ENCODE assay signal across 11 cellular contexts in the genomic region with DNA sequence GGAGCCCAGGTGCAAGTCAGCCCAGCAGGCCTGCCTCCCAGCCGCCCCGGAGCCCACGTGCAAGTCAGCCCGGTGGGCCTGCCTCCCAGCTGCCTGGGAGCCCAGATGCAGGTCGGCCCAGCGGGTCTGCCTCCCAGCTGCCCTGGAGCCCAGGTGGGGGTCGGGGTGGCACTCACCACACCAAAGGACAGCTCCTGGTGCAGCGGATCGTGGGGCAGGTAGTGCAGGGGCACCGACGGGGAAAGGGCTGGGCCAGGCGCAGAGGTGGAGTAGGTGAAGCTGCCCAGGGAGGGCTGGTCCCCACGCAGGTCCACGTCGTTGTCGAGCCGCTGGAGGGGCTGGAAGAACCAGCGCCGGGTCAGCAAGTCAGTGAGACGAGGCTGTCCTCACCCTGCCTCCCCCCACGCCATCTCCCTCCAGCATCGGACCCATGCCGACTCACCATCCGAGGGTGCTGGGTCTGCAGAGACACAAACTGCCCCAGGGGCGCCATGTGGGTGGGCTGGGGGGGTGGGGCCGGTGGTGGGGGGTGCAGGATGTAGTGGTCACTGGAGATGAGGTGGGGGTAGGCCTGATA. TPM values are rescaled to one million over a fixed set of nuclear protein-coding genes. Genes with fewer than 3 reads are reported as not detected.
DNase-seq lines count a peak whose midpoint lies in the region; ATAC-seq and TF ChIP-seq lines count a peak whose summit lies in the region.
"Had no signal": no experiment of that assay in that cellular context is flagged by ENCODE, and none has a peak within 500 bp of the region (broad histone marks: within the 10 kb centered on the region; RNA-seq: fewer than 3 reads in every experiment).

No MANE protein-coding gene starts in this region.

- peak overlapping the region; percentile 82 for H3K4me3 Mint-ChIP-seq in activated naive CD4-positive, alpha-beta T cell treated with anti-CD3 and anti-CD28 coated beads, Interleukin-2, amount 10 ng/mL, durations not matched to agents 7 days and 5 days
- H3K4me3 Mint-ChIP-seq in activated CD8-positive, alpha-beta T cell treated with anti-CD3 and anti-CD28 coated beads, Interleukin-2, amount 10 ng/mL, durations not matched to agents 7 days and 5 days, result peak overlapping the region; percentile 89
- H3K4me3 Mint-ChIP-seq in memory B cell, result peak overlapping the region; percentile 30

- no peak for TF ChIP-seq EP300 in transverse colon (IDR thresholded peaks at IDR 0.05; ENCODE audit: low read depth)

- CTCF ChIA-PET in activated naive CD4-positive, alpha-beta T cell treated with anti-CD3 and anti-CD28 coated beads, Interleukin-2, amount 10 ng/mL, durations not matched to agents 7 days and 5 days (lab: Charles Lee), result interaction anchor here (0.8 to 3.1 kb wide), 8 partner anchors 9 to 130 kb away, joined by 3 to 21 read pairs (median 4); no protein-coding TSS in a partner anchor
- CTCF ChIA-PET in activated CD8-positive, alpha-beta T cell treated with anti-CD3 and anti-CD28 coated beads, Interleukin-2, amount 10 ng/mL, durations not matched to agents 7 days and 5 days (lab: Charles Lee), result interaction anchor here (0.9 to 8.5 kb wide), 10 partner anchors 8 to 128 kb away, joined by 3 to 65 read pairs (median 4); partner anchors contain the start of genes CLTB and FAF2

- intact Hi-C loops in transverse colon (cut with DNase I; ENCODE audit: low total_unique reads), result no loop called here

- peak overlapping the region; percentile 0 to 53 (median 22) for H3K27ac ChIP-seq in transverse colon
- H3K27ac ChIP-seq: cardiac muscle cell, vagina had no signal

- TF ChIP-seq POLR2A in transverse colon (IDR thresholded peaks at IDR 0.05), result no peak

- no peaks in the 10 kb centered on the region for H3K27me3 ChIP-seq in transverse colon
- H3K27me3 ChIP-seq: cardiac muscle cell, vagina had no signal

- DNase-seq in activated naive CD4-positive, alpha-beta T cell treated with anti-CD3 and anti-CD28 coated beads, Interleukin-2, amount 10 ng/mL, durations not matched to agents 7 days and 5 days, result no peak
- DNase-seq in activated naive CD4-positive, alpha-beta T cell treated with anti-CD3 and anti-CD28 coated beads, Interleukin-2, amount 50 U/mL, for 72 hours (ENCODE audit: low spot score in 2 of 2), result no peak
- no peak for DNase-seq in activated CD8-positive, alpha-beta T cell treated with anti-CD3 and anti-CD28 coated beads, Interleukin-2, amount 10 ng/mL, durations not matched to agents 7 days and 5 days
- DNase-seq in memory B cell (ENCODE audit: low spot score in 2 of 2) (peak in 1 of 2 donors; percentile 46), transverse colon (no peak), 8988T (no peak), SKM-1 (lab: John Stamatoyannopoulos, UW; ENCODE audit: unreplicated experiment) (no peak)
- DNase-seq: NCI-H1105 treated with DMSO at 0.1 percent for 48 hours had no signal

- no peak overlapping the region for H3K4me3 ChIP-seq in transverse colon
- H3K4me3 ChIP-seq: cardiac muscle cell, vagina had no signal

- peaks cover 56% of the 10 kb centered on the region for H3K36me3 Mint-ChIP-seq in activated naive CD4-positive, alpha-beta T cell treated with anti-CD3 and anti-CD28 coated beads, Interleukin-2, amount 10 ng/mL, durations not matched to agents 7 days and 5 days
- H3K36me3 Mint-ChIP-seq in activated naive CD4-positive, alpha-beta T cell treated with anti-CD3 and anti-CD28 coated beads, Interleukin-2, amount 50 U/mL, for 72 hours, result peaks cover 15 to 21% of the 10 kb centered on the region in 2 donors
- peaks cover 69% of the 10 kb centered on the region for H3K36me3 Mint-ChIP-seq in activated CD8-positive, alpha-beta T cell treated with anti-CD3 and anti-CD28 coated beads, Interleukin-2, amount 10 ng/mL, durations not matched to agents 7 days and 5 days (ENCODE audit: low read depth)
- H3K36me3 Mint-ChIP-seq in memory B cell, result peaks cover 23% of the 10 kb centered on the region

- in situ Hi-C loops in transverse colon (cut with MboI; ENCODE audit: low pct_ligation_motif_present in 1 of 4, low pct_unique_long_range_greater_than_20kb in 1 of 4, low sequenced_read_pairs in 3 of 4), result no loop called here

- H3K4me1 ChIP-seq in transverse colon, result peaks cover 29 to 46% (median 31%) of the 10 kb centered on the region in 4 donors

- peak overlapping the region; percentile 88 for H3K27ac Mint-ChIP-seq in activated naive CD4-positive, alpha-beta T cell treated with anti-CD3 and anti-CD28 coated beads, Interleukin-2, amount 10 ng/mL, durations not matched to agents 7 days and 5 days
- H3K27ac Mint-ChIP-seq in activated naive CD4-positive, alpha-beta T cell treated with anti-CD3 and anti-CD28 coated beads, Interleukin-2, amount 50 U/mL, for 72 hours, result no peak overlapping the region
- peak overlapping the region; percentile 96 for H3K27ac Mint-ChIP-seq in activated CD8-positive, alpha-beta T cell treated with anti-CD3 and anti-CD28 coated beads, Interleukin-2, amount 10 ng/mL, durations not matched to agents 7 days and 5 days
- no peak overlapping the region for H3K27ac Mint-ChIP-seq in memory B cell

- H3K9me3 ChIP-seq in transverse colon, result no peaks in the 10 kb centered on the region
- H3K9me3 ChIP-seq: vagina had no signal

- no peaks in the 10 kb centered on the region for H3K9me3 Mint-ChIP-seq in activated naive CD4-positive, alpha-beta T cell treated with anti-CD3 and anti-CD28 coated beads, Interleukin-2, amount 10 ng/mL, durations not matched to agents 7 days and 5 days
- no peaks in the 10 kb centered on the region for H3K9me3 Mint-ChIP-seq in activated naive CD4-positive, alpha-beta T cell treated with anti-CD3 and anti-CD28 coated beads, Interleukin-2, amount 50 U/mL, for 72 hours
- no peaks in the 10 kb centered on the region for H3K9me3 Mint-ChIP-seq in activated CD8-positive, alpha-beta T cell treated with anti-CD3 and anti-CD28 coated beads, Interleukin-2, amount 10 ng/mL, durations not matched to agents 7 days and 5 days (ENCODE audit: insufficient read depth)
- no peaks in the 10 kb centered on the region for H3K9me3 Mint-ChIP-seq in memory B cell

- H3K4me1 Mint-ChIP-seq in activated naive CD4-positive, alpha-beta T cell treated with anti-CD3 and anti-CD28 coated beads, Interleukin-2, amount 10 ng/mL, durations not matched to agents 7 days and 5 days, result peaks cover 65% of the 10 kb centered on the region
- H3K4me1 Mint-ChIP-seq in activated CD8-positive, alpha-beta T cell treated with anti-CD3 and anti-CD28 coated beads, Interleukin-2, amount 10 ng/mL, durations not matched to agents 7 days and 5 days (ENCODE audit: low read depth), result peaks cover 67% of the 10 kb centered on the region
- H3K4me1 Mint-ChIP-seq in memory B cell, result peaks cover 47% of the 10 kb centered on the region

- no peaks in the 10 kb centered on the region for H3K27me3 Mint-ChIP-seq in activated naive CD4-positive, alpha-beta T cell treated with anti-CD3 and anti-CD28 coated beads, Interleukin-2, amount 10 ng/mL, durations not matched to agents 7 days and 5 days
- no peaks in the 10 kb centered on the region for H3K27me3 Mint-ChIP-seq in activated CD8-positive, alpha-beta T cell treated with anti-CD3 and anti-CD28 coated beads, Interleukin-2, amount 10 ng/mL, durations not matched to agents 7 days and 5 days (ENCODE audit: low read depth)
- no peaks in the 10 kb centered on the region for H3K27me3 Mint-ChIP-seq in memory B cell

- no peak for ATAC-seq in activated naive CD4-positive, alpha-beta T cell treated with anti-CD3 and anti-CD28 coated beads, Interleukin-2, amount 50 U/mL, for 72 hours
- ATAC-seq in activated CD8-positive, alpha-beta T cell treated with anti-CD3 and anti-CD28 coated beads, Interleukin-2, amount 10 ng/mL, durations not matched to agents 7 days and 5 days, result no peak
- ATAC-seq in memory B cell (ENCODE audit: low read depth) (no peak), GM21723 (IDR thresholded peaks at IDR 0.05; ENCODE audit: unreplicated experiment) (no peak)

- POLR2A ChIA-PET in activated CD8-positive, alpha-beta T cell treated with anti-CD3 and anti-CD28 coated beads, Interleukin-2, amount 10 ng/mL, durations not matched to agents 7 days and 5 days (lab: Charles Lee), result interaction anchor here (0.8 to 3.9 kb wide), 7 partner anchors 7 to 141 kb away, joined by 3 to 34 read pairs (median 4); partner anchors contain the start of genes CLTB and FAF2

- 81% methylated on average over 24 of the region's 26 CpGs; no CpG with 5 or more reads in 1 of the 2 donors for WGBS in transverse colon (ENCODE audit: low coverage in 1 of 2), 2 donors

- no peak for TF ChIP-seq CTCF in transverse colon (IDR thresholded peaks at IDR 0.05)

- peaks cover 0 to 24% (median 7%) of the 10 kb centered on the region in 4 donors for H3K36me3 ChIP-seq in transverse colon

RNA-seq across cellular contexts. Expression of gene RNF44, which starts 6.7 kb away (rescaled TPM):
- 100 to 1,000 TPM in 1 of 2 donors, 10 to 100 TPM in 1; 83.5 to 136 TPM for total RNA-seq in activated naive CD4-positive, alpha-beta T cell treated with anti-CD3 and anti-CD28 coated beads, Interleukin-2, amount 50 U/mL, for 72 hours
- 10 to 100 TPM; 88.3 to 92.7 TPM for total RNA-seq in activated CD8-positive, alpha-beta T cell treated with anti-CD3 and anti-CD28 coated beads, Interleukin-2, amount 10 ng/mL, durations not matched to agents 7 days and 5 days
- 10 to 100 TPM; 43.8 to 65.6 (median 54.8) TPM for total RNA-seq in transverse colon

RNA-seq across cellular contexts. Expression of gene CDHR2, which starts 18.6 kb away (rescaled TPM):
- total RNA-seq in activated naive CD4-positive, alpha-beta T cell treated with anti-CD3 and anti-CD28 coated beads, Interleukin-2, amount 50 U/mL, for 72 hours, result under 1 TPM; 0.05 to 0.54 TPM
- total RNA-seq in activated CD8-positive, alpha-beta T cell treated with anti-CD3 and anti-CD28 coated beads, Interleukin-2, amount 10 ng/mL, durations not matched to agents 7 days and 5 days, result 1 to 10 TPM; 2.1 to 2.2 TPM
- total RNA-seq in transverse colon, result 100 to 1,000 TPM in 2 of 4 donors, 10 to 100 TPM in 2; 15.5 to 257 (median 104) TPM
- total RNA-seq: vagina had no signal

Comparison
In these comparisons a context has a peak if more than half of its experiments do, and no peak if none do; other contexts are left out.
1. H3K27ac Mint-ChIP-seq: peak in activated naive CD4-positive, alpha-beta T cell treated with anti-CD3 and anti-CD28 coated beads, Interleukin-2, amount 10 ng/mL, durations not matched to agents 7 days and 5 days (single experiment) and activated CD8-positive, alpha-beta T cell treated with anti-CD3 and anti-CD28 coated beads, Interleukin-2, amount 10 ng/mL, durations not matched to agents 7 days and 5 days (single experiment); none in activated naive CD4-positive, alpha-beta T cell treated with anti-CD3 and anti-CD28 coated beads, Interleukin-2, amount 50 U/mL, for 72 hours (0 of 2) and memory B cell (single experiment).
2. H3K4me3 Mint-ChIP-seq: peak in every context shown above with its lines; median percentile 89 in activated CD8-positive, alpha-beta T cell treated with anti-CD3 and anti-CD28 coated beads, Interleukin-2, amount 10 ng/mL, durations not matched to agents 7 days and 5 days; 82 in activated naive CD4-positive, alpha-beta T cell treated with anti-CD3 and anti-CD28 coated beads, Interleukin-2, amount 10 ng/mL, durations not matched to agents 7 days and 5 days; 30 in memory B cell.
3. RNA of gene CDHR2, which starts 18.6 kb away (total RNA-seq): 15.5 to 257 TPM in transverse colon; 2.1 to 2.2 TPM in activated CD8-positive, alpha-beta T cell treated with anti-CD3 and anti-CD28 coated beads, Interleukin-2, amount 10 ng/mL, durations not matched to agents 7 days and 5 days and 0.05 to 0.54 TPM in activated naive CD4-positive, alpha-beta T cell treated with anti-CD3 and anti-CD28 coated beads, Interleukin-2, amount 50 U/mL, for 72 hours; every median in the first group is over 4 times any median in the second.